In genomic region chr2:2662037-2662846, GRCh38 we compare ENCODE assay signal across 14 cellular contexts.
DNase-seq lines count a peak whose midpoint lies in the region; ATAC-seq, FAIRE-seq and TF ChIP-seq lines count a peak whose summit lies in the region.
"Had no signal": no experiment of that assay in that cellular context is flagged by ENCODE, and none has a peak within 500 bp of the region (broad histone marks: within the 10 kb centered on the region; RNA-seq: fewer than 3 reads in every experiment).

No MANE protein-coding gene starts in this region.

- FAIRE-seq in small intestine (lab: Jason Lieb, UNC), result no peak
- FAIRE-seq: endothelial cell of umbilical vein had no signal

- no peaks in the 10 kb centered on the region for H3K27me3 ChIP-seq in esophagus squamous epithelium
- H3K27me3 ChIP-seq in prostate gland (replicated peaks; ENCODE audit: insufficient read depth), result no peaks in the 10 kb centered on the region
- no peaks in the 10 kb centered on the region for H3K27me3 ChIP-seq in small intestine (ENCODE audit: control insufficient read depth in 2 of 2, insufficient read depth in 2 of 2, low read length in 2 of 2)
- H3K27me3 ChIP-seq: ovary had no signal

- CTCF ChIA-PET in HEK293 (lab: Yijun Ruan, JAX), result no interaction called here

- intact Hi-C loops in esophagus squamous epithelium (cut with DNase I), result no loop called here
- intact Hi-C loops in prostate gland (cut with DNase I), result no loop called here

- H3K27ac ChIP-seq in HEK293 (ENCODE audit: extremely low read depth, low read depth, low read length), result no peak overlapping the region
- H3K27ac ChIP-seq in esophagus squamous epithelium, result peak overlapping the region; percentile 27 to 75 (median 46)
- peak overlapping the region; percentile 71 to 74 for H3K27ac ChIP-seq in prostate gland
- H3K27ac ChIP-seq in small intestine (ENCODE audit: low read depth in 1 of 2, low read length in 1 of 2), result no peak overlapping the region
- H3K27ac ChIP-seq: ovary had no signal

- POLR2A ChIA-PET in HEK293 (lab: Yijun Ruan, JAX), result no interaction called here

- H3K4me1 ChIP-seq in HEK293 (ENCODE audit: control insufficient read depth, insufficient read depth, low read length) (no peaks in the 10 kb centered on the region), esophagus squamous epithelium (peaks cover 4 to 36% (median 19%) of the 10 kb centered on the region in 3 donors), prostate gland (replicated peaks) (peaks cover 22% of the 10 kb centered on the region), small intestine (ENCODE audit: control insufficient read depth in 2 of 2, insufficient read depth in 1 of 2, low read depth in 1 of 2, low read length in 1 of 2) (no peaks in the 10 kb centered on the region)

- H3K36me3 ChIP-seq in HEK293 (ENCODE audit: control insufficient read depth in 2 of 2, insufficient read depth in 1 of 2, low read length in 2 of 2) (no peaks in the 10 kb centered on the region), esophagus squamous epithelium (no peaks in the 10 kb centered on the region), prostate gland (no peaks in the 10 kb centered on the region), small intestine (ENCODE audit: control insufficient read depth in 2 of 2, insufficient read depth in 2 of 2, low read length in 2 of 2) (no peaks in the 10 kb centered on the region)
- H3K36me3 ChIP-seq: ovary had no signal

- DNase-seq in NCI-H526 (lab: John Stamatoyannopoulos, UW) (peak; percentile 26 to 63), esophagus squamous epithelium (lab: John Stamatoyannopoulos, UW) (no peak), prostate gland (ENCODE audit: low spot score) (peak; percentile 74), small intestine (no peak)
- no peak for DNase-seq in stimulated activated CD4-positive, alpha-beta T cell treated with anti-CD3 and anti-CD28 coated beads, Interleukin-1b, Interleukin-23, amount 100 ng/mL, for 48 hours
- no peak for DNase-seq in central memory CD4-positive, alpha-beta T cell
- DNase-seq: activated CD8-positive, alpha-beta memory T cell treated with anti-CD3 and anti-CD28 coated beads for 24 hours; NCI-H1694 treated with DMSO at 0.1 percent for 48 hours; ovary; SW 1271 had no signal

- no peak for TF ChIP-seq CTCF in HEK293 (tag by site-specific recombination; IDR thresholded peaks at IDR 0.05)
- TF ChIP-seq CTCF in esophagus squamous epithelium (IDR thresholded peaks at IDR 0.05), result no peak
- no peak for TF ChIP-seq CTCF in prostate gland (IDR thresholded peaks at IDR 0.05)

- H3K4me3 ChIP-seq in HEK293 (ENCODE audit: low read depth, low read length) (no peak overlapping the region), esophagus squamous epithelium (peak overlapping the region in 1 of 4 donors; percentile 18), prostate gland (peak overlapping the region in 1 of 2 donors; percentile 3), small intestine (ENCODE audit: low read depth in 1 of 2, low read length in 2 of 2) (no peak overlapping the region)
- H3K4me3 ChIP-seq: ovary had no signal

- ATAC-seq in GM18873 (IDR thresholded peaks at IDR 0.05; ENCODE audit: low FRiP score, unreplicated experiment), result no peak
- ATAC-seq: HCT116 had no signal

- TF ChIP-seq POLR2A in esophagus squamous epithelium (IDR thresholded peaks at IDR 0.05) (no peak), prostate gland (IDR thresholded peaks at IDR 0.05) (no peak)

- WGBS in esophagus squamous epithelium, 2 donors, result 20 to 67% methylated on average over 2 to 3 of the region's 18 CpGs
- 41% methylated on average over 18 of the region's 18 CpGs for WGBS in prostate gland
- WGBS in small intestine, 3 donors, result 28 to 61% (median 55%) methylated on average over 18 of the region's 18 CpGs

- H3K9me3 ChIP-seq in HEK293 (ENCODE audit: control insufficient read depth, insufficient read depth, low read depth, low read length) (no peaks in the 10 kb centered on the region), esophagus squamous epithelium (no peaks in the 10 kb centered on the region), prostate gland (no peaks in the 10 kb centered on the region), small intestine (ENCODE audit: control insufficient read depth, low read depth) (no peaks in the 10 kb centered on the region)
- H3K9me3 ChIP-seq: ovary had no signal

TF ChIP-seq in HEK293, 187 proteins besides CTCF, POLR2A, EP300 and RAD21:
- TF ChIP-seq, protein P1, sequence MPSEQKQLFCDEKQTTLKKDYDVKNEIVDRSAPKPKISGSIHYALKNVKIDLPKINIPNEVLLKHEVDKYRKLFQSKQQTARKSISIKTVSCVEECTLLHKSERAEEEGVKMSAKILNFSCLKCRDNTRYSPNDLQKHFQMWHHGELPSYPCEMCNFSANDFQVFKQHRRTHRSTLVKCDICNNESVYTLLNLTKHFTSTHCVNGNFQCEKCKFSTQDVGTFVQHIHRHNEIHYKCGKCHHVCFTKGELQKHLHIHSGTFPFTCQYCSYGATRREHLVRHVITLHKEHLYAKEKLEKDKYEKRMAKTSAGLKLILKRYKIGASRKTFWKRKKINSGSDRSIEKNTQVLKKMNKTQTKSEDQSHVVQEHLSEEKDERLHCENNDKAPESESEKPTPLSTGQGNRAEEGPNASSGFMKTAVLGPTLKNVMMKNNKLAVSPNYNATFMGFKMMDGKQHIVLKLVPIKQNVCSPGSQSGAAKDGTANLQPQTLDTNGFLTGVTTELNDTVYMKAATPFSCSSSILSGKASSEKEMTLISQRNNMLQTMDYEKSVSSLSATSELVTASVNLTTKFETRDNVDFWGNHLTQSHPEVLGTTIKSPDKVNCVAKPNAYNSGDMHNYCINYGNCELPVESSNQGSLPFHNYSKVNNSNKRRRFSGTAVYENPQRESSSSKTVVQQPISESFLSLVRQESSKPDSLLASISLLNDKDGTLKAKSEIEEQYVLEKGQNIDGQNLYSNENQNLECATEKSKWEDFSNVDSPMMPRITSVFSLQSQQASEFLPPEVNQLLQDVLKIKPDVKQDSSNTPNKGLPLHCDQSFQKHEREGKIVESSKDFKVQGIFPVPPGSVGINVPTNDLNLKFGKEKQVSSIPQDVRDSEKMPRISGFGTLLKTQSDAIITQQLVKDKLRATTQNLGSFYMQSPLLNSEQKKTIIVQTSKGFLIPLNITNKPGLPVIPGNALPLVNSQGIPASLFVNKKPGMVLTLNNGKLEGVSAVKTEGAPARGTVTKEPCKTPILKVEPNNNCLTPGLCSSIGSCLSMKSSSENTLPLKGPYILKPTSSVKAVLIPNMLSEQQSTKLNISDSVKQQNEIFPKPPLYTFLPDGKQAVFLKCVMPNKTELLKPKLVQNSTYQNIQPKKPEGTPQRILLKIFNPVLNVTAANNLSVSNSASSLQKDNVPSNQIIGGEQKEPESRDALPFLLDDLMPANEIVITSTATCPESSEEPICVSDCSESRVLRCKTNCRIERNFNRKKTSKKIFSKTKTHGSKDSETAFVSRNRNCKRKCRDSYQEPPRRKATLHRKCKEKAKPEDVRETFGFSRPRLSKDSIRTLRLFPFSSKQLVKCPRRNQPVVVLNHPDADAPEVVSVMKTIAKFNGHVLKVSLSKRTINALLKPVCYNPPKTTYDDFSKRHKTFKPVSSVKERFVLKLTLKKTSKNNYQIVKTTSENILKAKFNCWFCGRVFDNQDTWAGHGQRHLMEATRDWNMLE (tag by site-specific recombination; conservative IDR thresholded peaks at IDR 0.05; ENCODE audit: low read depth), result no peak
- TF ChIP-seq ZNF585B (tag by site-specific recombination; IDR thresholded peaks at IDR 0.05), result peak; percentile 6; the same call in 1 of the 2 replicates

Comparison
In these comparisons a context has a peak if more than half of its experiments do, and no peak if none do; other contexts are left out.
1. H3K27ac ChIP-seq: peak in esophagus squamous epithelium (4 of 4) and prostate gland (2 of 2); none in HEK293 (single experiment) and small intestine (0 of 2).
2. DNase-seq: peak in NCI-H526 (2 of 2) and prostate gland (single experiment); none in esophagus squamous epithelium (single experiment), small intestine (single experiment), stimulated activated CD4-positive, alpha-beta T cell treated with anti-CD3 and anti-CD28 coated beads, Interleukin-1b, Interleukin-23, amount 100 ng/mL, for 48 hours (single experiment) and central memory CD4-positive, alpha-beta T cell (single experiment).